12 cellular contexts compared by ENCODE assay signal in genomic region chr1:202579806-202580205, GRCh38.
DNase-seq lines count a peak whose midpoint lies in the region; ATAC-seq and TF ChIP-seq lines count a peak whose summit lies in the region.
"Had no signal": no experiment of that assay in that cellular context is flagged by ENCODE, and none has a peak within 500 bp of the region (broad histone marks: within the 10 kb centered on the region; RNA-seq: fewer than 3 reads in every experiment).

No MANE protein-coding gene starts in this region.

- DNase-seq in HCEC 1CT (peak; percentile 93), astrocyte of the hippocampus (ENCODE audit: low read depth, low spot score) (peak; percentile 90), left lung (no peak), transverse colon (no peak), NCI-H2107 (lab: John Stamatoyannopoulos, UW) (no peak)
- DNase-seq: activated T-cell treated with anti-CD3 and anti-CD28 coated beads, Interleukin-2, amount 50 U/mL, for 24 hours; H9; nephron progenitor cell; upper lobe of left lung; WERI-Rb-1 had no signal

- TF ChIP-seq POLR2A in transverse colon (IDR thresholded peaks at IDR 0.05) = no peak

- TF ChIP-seq CTCF in left lung (IDR thresholded peaks at IDR 0.05) (no peak), transverse colon (IDR thresholded peaks at IDR 0.05) (no peak)

- H3K27me3 ChIP-seq in left lung = no peaks in the 10 kb centered on the region
- no peaks in the 10 kb centered on the region for H3K27me3 ChIP-seq in transverse colon
- H3K27me3 ChIP-seq: upper lobe of left lung had no signal

- H3K4me3 ChIP-seq in left lung (no peak overlapping the region), transverse colon (no peak overlapping the region)
- H3K4me3 ChIP-seq: upper lobe of left lung had no signal

- H3K36me3 ChIP-seq in left lung (peaks cover 0 to 55% of the 10 kb centered on the region in 2 donors), transverse colon (peaks cover 0 to 38% (median 12%) of the 10 kb centered on the region in 4 donors)

- intact Hi-C loops in left lung (cut with DNase I) = no loop called here
- intact Hi-C loops in transverse colon (cut with DNase I; ENCODE audit: low total_unique reads) = no loop called here

- ATAC-seq in left lung (peak; percentile 10), HG02588 (IDR thresholded peaks at IDR 0.05; ENCODE audit: unreplicated experiment) (no peak), HG03135 (IDR thresholded peaks at IDR 0.05; ENCODE audit: unreplicated experiment) (no peak)

- H3K4me1 ChIP-seq in left lung = peaks cover 23 to 28% of the 10 kb centered on the region in 2 donors
- peaks cover 31 to 48% (median 32%) of the 10 kb centered on the region in 4 donors for H3K4me1 ChIP-seq in transverse colon

- no peak for TF ChIP-seq EP300 in transverse colon (IDR thresholded peaks at IDR 0.05; ENCODE audit: low read depth)

- H3K27ac ChIP-seq in left lung (no peak overlapping the region), transverse colon (peak overlapping the region; percentile 68 to 84 (median 78))
- H3K27ac ChIP-seq: WERI-Rb-1 had no signal

- 60 to 80% methylated on average over 1 to 2 of the region's 2 CpGs for WGBS in transverse colon (ENCODE audit: low coverage in 1 of 2), 2 donors

- in situ Hi-C loops in transverse colon (cut with MboI; ENCODE audit: low pct_ligation_motif_present in 1 of 4, low pct_unique_long_range_greater_than_20kb in 1 of 4, low sequenced_read_pairs in 3 of 4) = no loop called here

- H3K9me3 ChIP-seq in left lung (no peaks in the 10 kb centered on the region), transverse colon (no peaks in the 10 kb centered on the region)
- H3K9me3 ChIP-seq: upper lobe of left lung had no signal

Comparison
In these comparisons a context has a peak if more than half of its experiments do, and no peak if none do; other contexts are left out.
1. DNase-seq: peak in HCEC 1CT (single experiment) and astrocyte of the hippocampus (single experiment); none in left lung (0 of 2), transverse colon (single experiment) and NCI-H2107 (single experiment).
2. H3K27ac ChIP-seq: peak in transverse colon (4 of 4); none in left lung (0 of 2).